Comparison of ENCODE assay signal across 27 cellular contexts in genomic region chr12:50325890-50326391, GRCh38. TPM values are rescaled to one million over a fixed set of nuclear protein-coding genes. Genes with fewer than 3 reads are reported as not detected.
DNase-seq lines count a peak whose midpoint lies in the region; ATAC-seq and TF ChIP-seq lines count a peak whose summit lies in the region.
"Had no signal": no experiment of that assay in that cellular context is flagged by ENCODE, and none has a peak within 500 bp of the region (broad histone marks: within the 10 kb centered on the region; RNA-seq: fewer than 3 reads in every experiment).

No MANE protein-coding gene starts in this region.

- H3K4me1 ChIP-seq in mucosa of descending colon (ENCODE audit: low read depth): peaks cover 6% of the 10 kb centered on the region
- H3K4me1 ChIP-seq: BE2C, Peyer's patch had no signal

- no peaks in the 10 kb centered on the region for H3K36me3 ChIP-seq in mucosa of descending colon (ENCODE audit: low read depth)
- H3K36me3 ChIP-seq: BE2C, Peyer's patch, SJSA1, suprapubic skin, WERI-Rb-1 had no signal

- H3K9me3 ChIP-seq in mucosa of descending colon: no peaks in the 10 kb centered on the region
- H3K9me3 ChIP-seq: BE2C, Peyer's patch, SJSA1, suprapubic skin had no signal

- H3K27ac ChIP-seq in C4-2B: peak overlapping the region; percentile 84
- H3K27ac ChIP-seq in dorsolateral prefrontal cortex: no peak overlapping the region
- H3K27ac ChIP-seq: SJSA1, skin epidermis, suprapubic skin, WERI-Rb-1 had no signal

- DNase-seq in amniotic epithelial cell (ENCODE audit: low read depth) (peak; percentile 39), fibroblast of gingiva (ENCODE audit: low read depth) (peak; percentile 22), mucosa of descending colon (peak in 1 of 3 donors; percentile 34), cerebellum (ENCODE audit: low spot score) (no peak), GM03348 (ENCODE audit: low spot score) (no peak), DMS114 treated with DMSO at 0.1 percent for 48 hours (lab: John Stamatoyannopoulos, UW; ENCODE audit: unreplicated experiment) (no peak), dorsolateral prefrontal cortex (no peak)
- DNase-seq: activated CD4-positive, alpha-beta T cell treated with anti-CD3 and anti-CD28 coated beads, Interleukin-2, amount 10 ng/mL, durations not matched to agents 24 days and 14 days; activated naive CD4-positive, alpha-beta T cell treated with anti-CD3 and anti-CD28 coated beads, Interleukin-2, amount 10 ng/mL, durations not matched to agents 7 days and 5 days; activated T-cell treated with anti-CD3 and anti-CD28 coated beads, Interleukin-2, amount 50 U/mL, for 72 hours; aorta; BE2C; cerebellar nuclear complex; effector CD8-positive, alpha-beta T cell; H9; Karpas-422; MV-4-11; NCI-H146; NCI-H2171 treated with DMSO at 0.1 percent for 48 hours; NCI-H524 treated with DMSO at 0.1 percent for 48 hours; WERI-Rb-1 had no signal

- H3K4me3 ChIP-seq in mucosa of descending colon: no peak overlapping the region
- H3K4me3 ChIP-seq in dorsolateral prefrontal cortex: no peak overlapping the region
- H3K4me3 ChIP-seq: Peyer's patch, SJSA1, skin epidermis, suprapubic skin had no signal

- H3K27me3 ChIP-seq in dorsolateral prefrontal cortex: no peaks in the 10 kb centered on the region
- H3K27me3 ChIP-seq: BE2C, Peyer's patch, SJSA1, suprapubic skin had no signal

- no peak for TF ChIP-seq CTCF in C4-2B (conservative IDR thresholded peaks at IDR 0.05)
- TF ChIP-seq CTCF in mucosa of descending colon (IDR thresholded peaks at IDR 0.05): no peak
- TF ChIP-seq CTCF in dorsolateral prefrontal cortex (IDR thresholded peaks at IDR 0.05 in 54 of 56, conservative IDR thresholded peaks at IDR 0.05 in 2 of 56; ENCODE audit: low read depth in 1 of 56, partially characterized antibody in 56 of 56): no peak

- peak; percentile 85 for ATAC-seq in mucosa of descending colon
- ATAC-seq: activated T-cell treated with anti-CD3 and anti-CD28 coated beads, Interleukin-2, amount 50 U/mL, for 72 hours; stimulated activated memory B cell treated with anti-CD40 and anti-IgM and Interleukin-4, amounts not matched to agents 10 μg/mL and 1 μg/mL and 100 μg/mL, for 72 hours had no signal

- intact Hi-C loops in mucosa of descending colon (cut with DNase I, micrococcal nuclease): no loop called here
- intact Hi-C loops in dorsolateral prefrontal cortex (cut with DNase I): no loop called here

RNA-seq across cellular contexts. Expression of gene LIMA1, which starts 42.6 kb away (rescaled TPM):
- total RNA-seq in mucosa of descending colon: 100 to 1,000 TPM; 155 to 364 (median 249) TPM
- 16.2 TPM for total RNA-seq in cerebellum
- total RNA-seq in dorsolateral prefrontal cortex: 10 to 100 TPM; 11.9 to 34.8 (median 21.6) TPM

Comparison
In these comparisons a context has a peak if more than half of its experiments do, and no peak if none do; other contexts are left out.
1. DNase-seq: peak in amniotic epithelial cell (single experiment) and fibroblast of gingiva (single experiment); none in cerebellum (single experiment), GM03348 (single experiment), DMS114 treated with DMSO at 0.1 percent for 48 hours (single experiment) and dorsolateral prefrontal cortex (0 of 10).